Comparison of ENCODE assay signal across 12 cellular contexts in the genomic region with DNA sequence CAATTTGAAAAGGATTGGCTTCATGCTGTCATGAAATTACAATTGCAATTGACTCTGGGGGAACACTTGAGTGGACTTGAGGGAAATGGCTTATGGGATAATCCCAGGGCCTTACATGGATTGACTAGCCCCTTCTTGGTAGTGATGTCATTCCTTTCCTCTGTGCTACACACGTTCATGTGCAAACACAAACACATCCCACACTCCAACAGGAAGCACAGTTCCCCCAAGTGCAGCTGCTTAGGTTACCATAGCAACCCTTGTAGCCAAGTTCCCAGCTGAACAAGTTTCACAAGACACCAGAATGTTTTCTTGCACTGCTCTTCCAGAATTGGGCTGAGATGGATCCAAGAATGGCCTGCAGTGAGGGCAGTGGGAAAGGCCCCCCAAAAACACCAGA.
DNase-seq lines count a peak whose midpoint lies in the region; ATAC-seq and TF ChIP-seq lines count a peak whose summit lies in the region.
"Had no signal": no experiment of that assay in that cellular context is flagged by ENCODE, and none has a peak within 500 bp of the region (broad histone marks: within the 10 kb centered on the region; RNA-seq: fewer than 3 reads in every experiment).

No MANE protein-coding gene starts in this region.

- no peak for TF ChIP-seq POLR2A in body of pancreas (IDR thresholded peaks at IDR 0.05)
- TF ChIP-seq POLR2A in upper lobe of left lung (IDR thresholded peaks at IDR 0.05), result no peak

- H3K9ac ChIP-seq in mammary epithelial cell (ENCODE audit: insufficient read depth, low read length), result no peak overlapping the region

- H3K27ac ChIP-seq in mammary epithelial cell (ENCODE audit: insufficient read depth, low read depth, low read length) (no peak overlapping the region), body of pancreas (no peak overlapping the region), upper lobe of left lung (no peak overlapping the region)
- H3K27ac ChIP-seq: C4-2B had no signal

- H3K36me3 Mint-ChIP-seq in MCF 10A (ENCODE audit: insufficient read depth, unreplicated experiment), result no peaks in the 10 kb centered on the region
- H3K36me3 Mint-ChIP-seq: activated naive CD4-positive, alpha-beta T cell treated with anti-CD3 and anti-CD28 coated beads, Interleukin-2, amount 50 U/mL, for 72 hours had no signal

- no TSS peak for BruUV-seq in MCF 10A (replicated peaks; lab: Mats Ljungman, UMichigan)
- BruUV-seq in mammary epithelial cell (replicated peaks; lab: Mats Ljungman, UMichigan), result no TSS peak

- 0% methylated on average over 1 of the region's 1 CpG for WGBS in mammary epithelial cell (ENCODE audit: low coverage, missing lambda C conversion rate)
- 0% methylated on average over 1 of the region's 1 CpG for WGBS in body of pancreas, 2 donors
- 4 to 17% methylated on average over 1 of the region's 1 CpG for WGBS in upper lobe of left lung, 2 donors

- no peak overlapping the region for H2AFZ ChIP-seq in mammary epithelial cell (ENCODE audit: low read depth, low read length)

- TF ChIP-seq CTCF in MCF 10A (IDR thresholded peaks at IDR 0.05; ENCODE audit: unreplicated experiment) (no peak), mammary epithelial cell (conservative IDR thresholded peaks at IDR 0.05 in 1 of 2, IDR thresholded peaks at IDR 0.05 in 1 of 2; ENCODE audit: extremely low read depth in 1 of 2, insufficient read depth in 1 of 2, low read depth in 1 of 2, low read length in 2 of 2) (no peak), body of pancreas (IDR thresholded peaks at IDR 0.05) (no peak), upper lobe of left lung (IDR thresholded peaks at IDR 0.05) (no peak)

- intact Hi-C loops in MCF 10A (cut with micrococcal nuclease), result no loop called here
- intact Hi-C loops in mammary epithelial cell (cut with micrococcal nuclease), result no loop called here
- intact Hi-C loops in body of pancreas (cut with DNase I), result no loop called here

- no peak overlapping the region for H3K4me3 Mint-ChIP-seq in MCF 10A (ENCODE audit: unreplicated experiment)

- DNase-seq in MCF 10A (ENCODE audit: unreplicated experiment), result peak; percentile 11
- no peak for DNase-seq in mammary epithelial cell
- DNase-seq in body of pancreas, result peak in 2 of 4 donors; percentile 7 to 33
- DNase-seq in medulla oblongata (ENCODE audit: extremely low spot score), result peak; percentile 49
- no peak for DNase-seq in upper lobe of left lung
- no peak for DNase-seq in GF-D8 (lab: John Stamatoyannopoulos, UW)
- no peak for DNase-seq in OCI-M1 (lab: John Stamatoyannopoulos, UW)
- DNase-seq: erythroblast, NCI-H774 had no signal

- no peaks in the 10 kb centered on the region for H3K27me3 Mint-ChIP-seq in MCF 10A (ENCODE audit: insufficient read depth, unreplicated experiment)

- no peaks in the 10 kb centered on the region for H4K20me1 ChIP-seq in mammary epithelial cell (ENCODE audit: insufficient read depth, low read length)

- no peaks in the 10 kb centered on the region for H3K4me1 Mint-ChIP-seq in MCF 10A (ENCODE audit: insufficient read depth, unreplicated experiment)

- no peak overlapping the region for H3K27ac Mint-ChIP-seq in MCF 10A (ENCODE audit: low read depth, unreplicated experiment)
- H3K27ac Mint-ChIP-seq: activated naive CD4-positive, alpha-beta T cell treated with anti-CD3 and anti-CD28 coated beads, Interleukin-2, amount 50 U/mL, for 72 hours had no signal

- H3K9me3 ChIP-seq in mammary epithelial cell (replicated peaks; ENCODE audit: insufficient read depth, low read length) (no peaks in the 10 kb centered on the region), body of pancreas (no peaks in the 10 kb centered on the region), upper lobe of left lung (no peaks in the 10 kb centered on the region)

- dilution Hi-C loops in mammary epithelial cell (cut with HindIII; ENCODE audit: low sequenced_read_pairs), result no loop called here

- H3K36me3 ChIP-seq in mammary epithelial cell (ENCODE audit: insufficient read depth, low read length), result no peaks in the 10 kb centered on the region
- no peaks in the 10 kb centered on the region for H3K36me3 ChIP-seq in body of pancreas (replicated peaks in 1 of 2; ENCODE audit: insufficient read depth in 1 of 2, low read depth in 2 of 2)
- no peaks in the 10 kb centered on the region for H3K36me3 ChIP-seq in upper lobe of left lung

- in situ Hi-C loops in mammary epithelial cell (cut with MboI; ENCODE audit: low sequenced_read_pairs in 2 of 2), result no loop called here

- H3K4me2 ChIP-seq in mammary epithelial cell (ENCODE audit: insufficient read depth, low read depth, low read length), result no peak overlapping the region

- peak; percentile 35 for ATAC-seq in body of pancreas
- ATAC-seq in upper lobe of left lung (ENCODE audit: low FRiP score in 2 of 2), result peak; percentile 66 to 75
- ATAC-seq in GM18502 (IDR thresholded peaks at IDR 0.05; ENCODE audit: poor library complexity, unreplicated experiment), result no peak
- ATAC-seq: activated naive CD4-positive, alpha-beta T cell treated with anti-CD3 and anti-CD28 coated beads, Interleukin-2, amount 50 U/mL, for 72 hours had no signal

- no peak for TF ChIP-seq EP300 in upper lobe of left lung (IDR thresholded peaks at IDR 0.05)

- H3K4me1 ChIP-seq in mammary epithelial cell (ENCODE audit: insufficient read depth, low read length) (no peaks in the 10 kb centered on the region), body of pancreas (no peaks in the 10 kb centered on the region), upper lobe of left lung (peaks cover 0 to 4% (median 2%) of the 10 kb centered on the region in 4 donors)

- H3K4me3 ChIP-seq in mammary epithelial cell (replicated peaks in 1 of 3; ENCODE audit: insufficient read depth in 1 of 3, low read depth in 2 of 3, low read length in 3 of 3) (no peak overlapping the region), body of pancreas (no peak overlapping the region), upper lobe of left lung (no peak overlapping the region)

- no peaks in the 10 kb centered on the region for H3K27me3 ChIP-seq in mammary epithelial cell (ENCODE audit: insufficient read depth, low read length)
- no peaks in the 10 kb centered on the region for H3K27me3 ChIP-seq in body of pancreas
- no peaks in the 10 kb centered on the region for H3K27me3 ChIP-seq in upper lobe of left lung

- POLR2A ChIA-PET in MCF 10A (lab: Yijun Ruan, JAX), result no interaction called here

- no peaks in the 10 kb centered on the region for H3K79me2 ChIP-seq in mammary epithelial cell (ENCODE audit: insufficient read depth, low read length)

- no peaks in the 10 kb centered on the region for H3K9me3 Mint-ChIP-seq in MCF 10A (ENCODE audit: unreplicated experiment)
- H3K9me3 Mint-ChIP-seq: activated naive CD4-positive, alpha-beta T cell treated with anti-CD3 and anti-CD28 coated beads, Interleukin-2, amount 50 U/mL, for 72 hours had no signal

- CTCF ChIA-PET in MCF 10A (lab: Yijun Ruan, JAX) (interaction anchor here (0.6 kb wide), 1 partner anchor 146 kb away, joined by 3 read pairs; no protein-coding TSS in a partner anchor), mammary epithelial cell (lab: Charles Lee; ENCODE audit: low non-redundant PET) (no interaction called here)

Comparison
In these comparisons a context has a peak if more than half of its experiments do, and no peak if none do; other contexts are left out.
1. DNase-seq: peak in MCF 10A (single experiment) and medulla oblongata (single experiment); none in mammary epithelial cell (single experiment), upper lobe of left lung (0 of 2), GF-D8 (single experiment) and OCI-M1 (single experiment).